In genomic region chr20:50642288-50642803, GRCh38 we compare ENCODE assay signal across 13 cellular contexts. TPM values are rescaled to one million over a fixed set of nuclear protein-coding genes. Genes with fewer than 3 reads are reported as not detected.
DNase-seq lines count a peak whose midpoint lies in the region; ATAC-seq and TF ChIP-seq lines count a peak whose summit lies in the region.
"Had no signal": no experiment of that assay in that cellular context is flagged by ENCODE, and none has a peak within 500 bp of the region (broad histone marks: within the 10 kb centered on the region; RNA-seq: fewer than 3 reads in every experiment).

No MANE protein-coding gene starts in this region.

- H3K36me3 ChIP-seq in Panc1 (ENCODE audit: control insufficient read depth, insufficient read depth, low read length): no peaks in the 10 kb centered on the region

- no peaks in the 10 kb centered on the region for H3K36me3 Mint-ChIP-seq in type B pancreatic cell
- H3K36me3 Mint-ChIP-seq in natural killer cell treated with Interleukin-12 subunit alpha and Interleukin-12 subunit beta and Interleukin-15 and Interleukin-18, amount 100 ng/mL, for 72 hours: no peaks in the 10 kb centered on the region
- no peaks in the 10 kb centered on the region for H3K36me3 Mint-ChIP-seq in immature natural killer cell
- H3K36me3 Mint-ChIP-seq: activated naive CD8-positive, alpha-beta T cell treated with anti-CD3 and anti-CD28 coated beads, Interleukin-2, amount 10 ng/mL, durations not matched to agents 7 days and 5 days had no signal

- peak overlapping the region; percentile 95 for H3K27ac ChIP-seq in Panc1 (ENCODE audit: low read length)
- H3K27ac ChIP-seq: 22Rv1, RWPE1 had no signal

- H3K27ac Mint-ChIP-seq in type B pancreatic cell (peak overlapping the region; percentile 71), immature natural killer cell (no peak overlapping the region)
- H3K27ac Mint-ChIP-seq in natural killer cell treated with Interleukin-12 subunit alpha and Interleukin-12 subunit beta and Interleukin-15 and Interleukin-18, amount 100 ng/mL, for 72 hours: no peak overlapping the region
- H3K27ac Mint-ChIP-seq: activated naive CD8-positive, alpha-beta T cell treated with anti-CD3 and anti-CD28 coated beads, Interleukin-2, amount 10 ng/mL, durations not matched to agents 7 days and 5 days had no signal

- H3K4me1 Mint-ChIP-seq in type B pancreatic cell (ENCODE audit: unreplicated experiment) (peaks cover 23% of the 10 kb centered on the region), immature natural killer cell (no peaks in the 10 kb centered on the region)
- no peaks in the 10 kb centered on the region for H3K4me1 Mint-ChIP-seq in natural killer cell treated with Interleukin-12 subunit alpha and Interleukin-12 subunit beta and Interleukin-15 and Interleukin-18, amount 100 ng/mL, for 72 hours (ENCODE audit: low read depth in 2 of 2)
- H3K4me1 Mint-ChIP-seq: activated naive CD8-positive, alpha-beta T cell treated with anti-CD3 and anti-CD28 coated beads, Interleukin-2, amount 10 ng/mL, durations not matched to agents 7 days and 5 days had no signal

- TF ChIP-seq CTCF in Panc1 (IDR thresholded peaks at IDR 0.05) (no peak), fibroblast of the aortic adventitia (IDR thresholded peaks at IDR 0.05; ENCODE audit: insufficient read depth, low read length) (no peak), type B pancreatic cell (conservative IDR thresholded peaks at IDR 0.05) (no peak)

- no peaks in the 10 kb centered on the region for H3K27me3 ChIP-seq in Panc1 (ENCODE audit: control insufficient read depth, insufficient read depth, low read length)

- DNase-seq in NCI-H2171 treated with DMSO at 0.1 percent for 48 hours (lab: John Stamatoyannopoulos, UW) (peak; percentile 17), NCI-H2171 (lab: John Stamatoyannopoulos, UW) (no peak), Panc1 (ENCODE audit: low read depth, low spot score) (no peak), fibroblast of the aortic adventitia (ENCODE audit: low read depth) (peak; percentile 37), type B pancreatic cell (ENCODE audit: extremely low spot score, unreplicated experiment) (no peak), immature natural killer cell (no peak), NCI-H1417 treated with DMSO at 0.1 percent for 48 hours (lab: John Stamatoyannopoulos, UW) (no peak)
- DNase-seq in natural killer cell treated with Interleukin-12 subunit alpha and Interleukin-12 subunit beta and Interleukin-15 and Interleukin-18, amount 100 ng/mL, for 72 hours (ENCODE audit: low spot score): no peak
- DNase-seq: activated naive CD8-positive, alpha-beta T cell treated with anti-CD3 and anti-CD28 coated beads, Interleukin-2, amount 10 ng/mL, durations not matched to agents 7 days and 5 days; NCI-H1092; NCI-H446 had no signal

- H3K27me3 Mint-ChIP-seq in type B pancreatic cell (no peaks in the 10 kb centered on the region), immature natural killer cell (ENCODE audit: low read depth in 3 of 3) (peaks cover 0 to 13% (median 0%) of the 10 kb centered on the region in 3 donors)
- H3K27me3 Mint-ChIP-seq in natural killer cell treated with Interleukin-12 subunit alpha and Interleukin-12 subunit beta and Interleukin-15 and Interleukin-18, amount 100 ng/mL, for 72 hours: peaks cover 0 to 3% of the 10 kb centered on the region in 2 donors

- H3K9me3 ChIP-seq in Panc1 (ENCODE audit: control insufficient read depth, insufficient read depth, low read depth, low read length): peaks cover 4% of the 10 kb centered on the region; the same call in 1 of the 2 replicates

- POLR2A ChIA-PET in Panc1 (lab: Charles Lee): no interaction called here

- H3K4me3 ChIP-seq in Panc1 (ENCODE audit: low read depth in 2 of 2, low read length in 2 of 2) (no peak overlapping the region), fibroblast of the aortic adventitia (ENCODE audit: low read depth, low read length) (no peak overlapping the region)

- in situ Hi-C loops in Panc1 (cut with HindIII; ENCODE audit: low pct_unique_long_range_greater_than_20kb, low sequenced_read_pairs): no loop called here

- no peak for ATAC-seq in Panc1
- no peak for ATAC-seq in natural killer cell treated with Interleukin-12 subunit alpha and Interleukin-12 subunit beta and Interleukin-15 and Interleukin-18, amount 100 ng/mL, for 72 hours

- H3K9me3 Mint-ChIP-seq in type B pancreatic cell (no peaks in the 10 kb centered on the region), immature natural killer cell (no peaks in the 10 kb centered on the region)
- H3K9me3 Mint-ChIP-seq in natural killer cell treated with Interleukin-12 subunit alpha and Interleukin-12 subunit beta and Interleukin-15 and Interleukin-18, amount 100 ng/mL, for 72 hours: no peaks in the 10 kb centered on the region

- intact Hi-C loops in Panc1 (cut with micrococcal nuclease; ENCODE audit: unreplicated experiment): no loop called here

- H3K4me1 ChIP-seq in Panc1 (ENCODE audit: control insufficient read depth, insufficient read depth, low read length): peaks cover 84% of the 10 kb centered on the region

- CTCF ChIA-PET in Panc1 (lab: Charles Lee): no interaction called here

- H3K4me3 Mint-ChIP-seq in type B pancreatic cell: peak overlapping the region; percentile 28
- H3K4me3 Mint-ChIP-seq in natural killer cell treated with Interleukin-12 subunit alpha and Interleukin-12 subunit beta and Interleukin-15 and Interleukin-18, amount 100 ng/mL, for 72 hours: no peak overlapping the region
- H3K4me3 Mint-ChIP-seq in immature natural killer cell: no peak overlapping the region
- H3K4me3 Mint-ChIP-seq: activated naive CD8-positive, alpha-beta T cell treated with anti-CD3 and anti-CD28 coated beads, Interleukin-2, amount 10 ng/mL, durations not matched to agents 7 days and 5 days had no signal

- BruUV-seq in Panc1 (replicated peaks; lab: Mats Ljungman, UMichigan): no TSS peak

RNA-seq across cellular contexts. Expression of gene RIPOR3, which starts 49.0 kb away (rescaled TPM):
- total RNA-seq in Panc1 (2021; ENCODE audit: unreplicated experiment) (92.5 TPM), fibroblast of the aortic adventitia (ENCODE audit: low replicate concordance) (1.6 and 6.5 TPM in 2 replicates), type B pancreatic cell (ENCODE audit: low replicate concordance) (1.9 and 5.1 TPM in 2 replicates)
- 97.9 TPM for polyA plus RNA-seq in Panc1 (2012; ENCODE audit: insufficient read length)
- total RNA-seq in natural killer cell treated with Interleukin-12 subunit alpha and Interleukin-12 subunit beta and Interleukin-15 and Interleukin-18, amount 100 ng/mL, for 72 hours: not detected
- 1 to 10 TPM in 2 of 3 donors, under 1 TPM in 1; 0.41 to 1.2 (median 1.0) TPM for polyA plus RNA-seq in immature natural killer cell
- total RNA-seq: activated naive CD8-positive, alpha-beta T cell treated with anti-CD3 and anti-CD28 coated beads, Interleukin-2, amount 10 ng/mL, durations not matched to agents 7 days and 5 days had no signal

Comparison
In these comparisons a context has a peak if more than half of its experiments do, and no peak if none do; other contexts are left out.
1. DNase-seq: peak in NCI-H2171 treated with DMSO at 0.1 percent for 48 hours (single experiment) and fibroblast of the aortic adventitia (single experiment); none in NCI-H2171 (single experiment), Panc1 (single experiment), type B pancreatic cell (single experiment), natural killer cell treated with Interleukin-12 subunit alpha and Interleukin-12 subunit beta and Interleukin-15 and Interleukin-18, amount 100 ng/mL, for 72 hours (single experiment), immature natural killer cell (0 of 3) and NCI-H1417 treated with DMSO at 0.1 percent for 48 hours (single experiment).
2. RNA of gene RIPOR3, which starts 49.0 kb away (total RNA-seq): 92.5 TPM in Panc1 (single experiment); 1.6 to 6.5 TPM in fibroblast of the aortic adventitia, 1.9 to 5.1 TPM in type B pancreatic cell and not detected in natural killer cell treated with Interleukin-12 subunit alpha and Interleukin-12 subunit beta and Interleukin-15 and Interleukin-18, amount 100 ng/mL, for 72 hours; every median in the first group is over 10 times any median in the second.